In the genomic region with DNA sequence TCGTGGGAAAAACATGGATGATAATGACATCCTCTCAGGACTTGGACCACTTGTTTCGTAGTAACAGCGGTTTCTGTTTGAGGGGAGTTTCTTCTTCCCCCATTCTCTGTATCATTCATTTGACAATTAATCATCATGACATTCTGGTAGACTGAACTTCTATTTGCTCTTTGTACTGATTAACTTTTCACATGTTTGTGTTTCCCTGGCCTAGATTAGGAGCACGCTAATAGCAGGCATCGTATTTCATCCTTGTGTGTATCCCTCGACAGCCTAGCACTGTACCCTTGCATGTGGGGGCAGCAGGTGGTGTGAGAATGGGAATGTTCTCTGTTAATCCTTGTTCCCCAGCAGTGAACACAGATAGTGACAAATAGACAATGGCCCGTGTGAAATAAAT, we compare ENCODE assay signal across 25 cellular contexts. TPM values are rescaled to one million over a fixed set of nuclear protein-coding genes. Genes with fewer than 3 reads are reported as not detected.
DNase-seq lines count a peak whose midpoint lies in the region; ATAC-seq and TF ChIP-seq lines count a peak whose summit lies in the region.
"Had no signal": no experiment of that assay in that cellular context is flagged by ENCODE, and none has a peak within 500 bp of the region (broad histone marks: within the 10 kb centered on the region; RNA-seq: fewer than 3 reads in every experiment).

No MANE protein-coding gene starts in this region.

- no peaks in the 10 kb centered on the region for H3K79me2 ChIP-seq in hepatocyte

- no peak overlapping the region for H3K4ac ChIP-seq in neuronal stem cell (ENCODE audit: low read length)

- intact Hi-C loops in uterus (cut with DNase I; ENCODE audit: low total_unique reads) = no loop called here

- no peaks in the 10 kb centered on the region for H4K20me1 ChIP-seq in hepatocyte (ENCODE audit: insufficient read depth, poor library complexity, severe bottlenecking)
- H4K20me1 ChIP-seq: BLaER1 had no signal

- H3K36me3 ChIP-seq in hepatocyte (replicated peaks; ENCODE audit: insufficient read depth, low read depth) = no peaks in the 10 kb centered on the region
- no peaks in the 10 kb centered on the region for H3K36me3 ChIP-seq in neuronal stem cell (replicated peaks in 1 of 2; ENCODE audit: control insufficient read depth in 2 of 2, insufficient read depth in 2 of 2, low read length in 2 of 2)
- H3K36me3 ChIP-seq in gastroesophageal sphincter = no peaks in the 10 kb centered on the region
- H3K36me3 ChIP-seq in uterus = no peaks in the 10 kb centered on the region
- H3K36me3 ChIP-seq: BLaER1, left ventricle myocardium inferior, SJSA1, tibial artery had no signal

- no peak overlapping the region for H2BK15ac ChIP-seq in neuronal stem cell (ENCODE audit: low read length)

- H3K4me3 ChIP-seq in hepatocyte (no peak overlapping the region), neuronal stem cell (ENCODE audit: low read length in 2 of 2) (no peak overlapping the region), gastroesophageal sphincter (no peak overlapping the region), uterus (no peak overlapping the region)
- H3K4me3 ChIP-seq: BLaER1, left ventricle myocardium inferior, SJSA1, tibial artery had no signal

- H3K9me2 ChIP-seq in hepatocyte (replicated peaks; ENCODE audit: insufficient read depth) = no peaks in the 10 kb centered on the region

- ATAC-seq in HG03095 (IDR thresholded peaks at IDR 0.05; ENCODE audit: unreplicated experiment) (no peak), gastroesophageal sphincter (no peak)
- ATAC-seq: activated CD4-positive, alpha-beta T cell treated with anti-CD3 and anti-CD28 coated beads for 36 hours; activated T-cell treated with anti-CD3 and anti-CD28 coated beads, Interleukin-2, amount 50 U/mL, for 72 hours; Panc1 had no signal

- no peak overlapping the region for H3K14ac ChIP-seq in neuronal stem cell (ENCODE audit: low read length)

- H3K18ac ChIP-seq in neuronal stem cell (ENCODE audit: low read length) = no peak overlapping the region

- H3K4me1 ChIP-seq in hepatocyte (ENCODE audit: insufficient read depth) (no peaks in the 10 kb centered on the region), neuronal stem cell (ENCODE audit: control insufficient read depth in 2 of 2, insufficient read depth in 1 of 2, low read depth in 1 of 2, low read length in 2 of 2) (peaks cover 4 to 22% of the 10 kb centered on the region in 2 donors), gastroesophageal sphincter (no peaks in the 10 kb centered on the region), uterus (no peaks in the 10 kb centered on the region)
- H3K4me1 ChIP-seq: BLaER1, SJSA1 had no signal

- no peak overlapping the region for H2BK120ac ChIP-seq in neuronal stem cell (ENCODE audit: low read depth, low read length)

- TF ChIP-seq POLR2A in gastroesophageal sphincter (IDR thresholded peaks at IDR 0.05) (no peak), uterus (IDR thresholded peaks at IDR 0.05) (no peak)

- H2AFZ ChIP-seq in hepatocyte (no peak overlapping the region), neuronal stem cell (ENCODE audit: low read length) (no peak overlapping the region)

- no peak overlapping the region for H3K23ac ChIP-seq in neuronal stem cell (ENCODE audit: low read depth, low read length, poor library complexity)

- H4K8ac ChIP-seq in neuronal stem cell (ENCODE audit: low read depth, low read length) = no peak overlapping the region

- H2AK5ac ChIP-seq in neuronal stem cell (ENCODE audit: low read depth, low read length) = no peak overlapping the region

- H3K9me3 ChIP-seq in hepatocyte (ENCODE audit: low read depth) (no peaks in the 10 kb centered on the region), neuronal stem cell (replicated peaks in 1 of 2; ENCODE audit: control insufficient read depth in 2 of 2, insufficient read depth in 1 of 2, low read depth in 1 of 2, low read length in 2 of 2) (no peaks in the 10 kb centered on the region), gastroesophageal sphincter (no peaks in the 10 kb centered on the region), uterus (no peaks in the 10 kb centered on the region)
- H3K9me3 ChIP-seq: BLaER1, left ventricle myocardium inferior, SJSA1, tibial artery had no signal

- H3K27ac ChIP-seq in hepatocyte (peak overlapping the region; percentile 41), neuronal stem cell (replicated peaks; ENCODE audit: low read length) (no peak overlapping the region), gastroesophageal sphincter (no peak overlapping the region), uterus (no peak overlapping the region)
- H3K27ac ChIP-seq: BLaER1, left ventricle myocardium inferior, SJSA1, tibial artery had no signal

- DNase-seq in COLO668 (lab: John Stamatoyannopoulos, UW; ENCODE audit: unreplicated experiment) (peak; percentile 70), HuH-7 (ENCODE audit: low spot score) (peak; percentile 29), hepatocyte (ENCODE audit: low spot score) (peak; percentile 44), neuronal stem cell (ENCODE audit: low spot score) (no peak), uterus (no peak), OCI-M1 (lab: John Stamatoyannopoulos, UW) (no peak)
- DNase-seq: activated CD4-positive, alpha-beta T cell treated with anti-CD3 and anti-CD28 coated beads for 36 hours; activated naive CD4-positive, alpha-beta T cell treated with anti-CD3 and anti-CD28 coated beads, Interleukin-2, amount 50 U/mL, for 16 hours; activated T-cell treated with anti-CD3 and anti-CD28 coated beads, Interleukin-2, amount 50 U/mL, for 72 hours; dermis blood vessel endothelial cell; left ventricle myocardium inferior; midbrain; posterior cingulate gyrus; stimulated activated CD4-positive, alpha-beta T cell treated with anti-CD3 and anti-CD28 coated beads, Interleukin-4, amount 100 ng/mL, for 24 hours; tibial artery had no signal

- H3K4me2 ChIP-seq in hepatocyte (peak overlapping the region; percentile 35), neuronal stem cell (ENCODE audit: insufficient read depth, low read length, poor library complexity, severe bottlenecking) (no peak overlapping the region)
- H3K4me2 ChIP-seq: BLaER1 had no signal

- H3K27me3 ChIP-seq in hepatocyte (no peaks in the 10 kb centered on the region), neuronal stem cell (ENCODE audit: control insufficient read depth in 3 of 3, insufficient read depth in 3 of 3, low read depth in 1 of 3, low read length in 3 of 3) (peaks cover 0 to 25% (median 0%) of the 10 kb centered on the region in 3 experiments), gastroesophageal sphincter (peaks cover 14% of the 10 kb centered on the region), uterus (no peaks in the 10 kb centered on the region)
- H3K27me3 ChIP-seq: BLaER1 had no signal

- TF ChIP-seq EP300 in gastroesophageal sphincter (IDR thresholded peaks at IDR 0.05) = no peak

- TF ChIP-seq CTCF in hepatocyte (IDR thresholded peaks at IDR 0.05; ENCODE audit: poor library complexity) = no peak
- no peak for TF ChIP-seq CTCF in gastroesophageal sphincter (IDR thresholded peaks at IDR 0.05)
- no peak for TF ChIP-seq CTCF in uterus (IDR thresholded peaks at IDR 0.05)

- no peak overlapping the region for H3K9ac ChIP-seq in neuronal stem cell (ENCODE audit: low read depth, low read length, poor library complexity)
- H3K9ac ChIP-seq: BLaER1 had no signal

- H2BK12ac ChIP-seq in neuronal stem cell (ENCODE audit: low read length) = no peak overlapping the region

- no peak overlapping the region for H2BK5ac ChIP-seq in neuronal stem cell (ENCODE audit: low read length)

- H4K91ac ChIP-seq in neuronal stem cell (ENCODE audit: low read depth, low read length, poor library complexity) = peak overlapping the region; percentile 49

- H3K79me1 ChIP-seq in neuronal stem cell (ENCODE audit: low read depth, low read length) = no peaks in the 10 kb centered on the region

- WGBS in hepatocyte (ENCODE audit: low lambda C conversion rate, missing lambda C conversion rate) = 31% methylated on average over 7 of the region's 7 CpGs
- no CpG with 5 or more reads among the region's 7 CpGs for WGBS in neuronal stem cell (ENCODE audit: extremely low coverage in 2 of 2, insufficient read length in 2 of 2, insufficient replicate concordance in 1 of 2), 2 donors
- WGBS in gastroesophageal sphincter (ENCODE audit: low coverage in 1 of 2), 2 donors = 23 to 44% methylated on average over 5 to 6 of the region's 7 CpGs

RNA-seq across cellular contexts. Expression of a gene that starts 8.1 kb away (rescaled TPM):
- not detected in 2 replicates for total RNA-seq in hepatocyte
- not detected in 2 replicates for polyA plus RNA-seq in hepatocyte
- polyA plus RNA-seq in neuronal stem cell (2013, experiment 1 of 2) = not detected
- polyA plus RNA-seq in neuronal stem cell (2013, experiment 2 of 2) = not detected
- total RNA-seq in gastroesophageal sphincter = not detected
- total RNA-seq in uterus = not detected
- total RNA-seq: activated CD4-positive, alpha-beta T cell treated with anti-CD3 and anti-CD28 coated beads for 36 hours; activated CD8-positive, alpha-beta memory T cell treated with anti-CD3 and anti-CD28 coated beads for 36 hours; activated T-cell treated with anti-CD3 and anti-CD28 coated beads, Interleukin-2, amount 50 U/mL, for 72 hours; cardiac septum; dermis blood vessel endothelial cell; left ventricle myocardium inferior; MCF 10A; natural killer cell treated with Interleukin-12 subunit alpha and Interleukin-12 subunit beta and Interleukin-15 and Interleukin-18, amount 100 ng/mL, for 72 hours; SJSA1; T-helper 1 cell treated with Interleukin-12 subunit alpha and Interleukin-12 subunit beta and Interleukin-4 antibody, amounts not matched to agents 30 ng/mL and 1 ng/mL, for 36 hours had no signal

RNA-seq across cellular contexts. Expression of a gene that starts 21.6 kb away (rescaled TPM):
- total RNA-seq in hepatocyte (15.3 and 18.7 TPM in 2 replicates), gastroesophageal sphincter (10 to 100 TPM in 2 of 4 donors, 1 to 10 TPM in 2; 9.0 to 27.5 (median 12.2) TPM), uterus (10 to 100 TPM in 2 of 4 donors, 1 to 10 TPM in 2; 4.1 to 24.4 (median 10.5) TPM)
- polyA plus RNA-seq in hepatocyte = 11.0 and 15.8 TPM in 2 replicates
- polyA plus RNA-seq in neuronal stem cell (2013, experiment 1 of 2) = 14.7 TPM
- 13.5 TPM for polyA plus RNA-seq in neuronal stem cell (2013, experiment 2 of 2)

Comparison
In these comparisons a context has a peak if more than half of its experiments do, and no peak if none do; other contexts are left out.
1. DNase-seq: peak in COLO668 (single experiment), HuH-7 (single experiment) and hepatocyte (single experiment); none in neuronal stem cell (single experiment), uterus (0 of 2) and OCI-M1 (single experiment).